Comparison of ENCODE assay signal across 8 cellular contexts in the genomic region with DNA sequence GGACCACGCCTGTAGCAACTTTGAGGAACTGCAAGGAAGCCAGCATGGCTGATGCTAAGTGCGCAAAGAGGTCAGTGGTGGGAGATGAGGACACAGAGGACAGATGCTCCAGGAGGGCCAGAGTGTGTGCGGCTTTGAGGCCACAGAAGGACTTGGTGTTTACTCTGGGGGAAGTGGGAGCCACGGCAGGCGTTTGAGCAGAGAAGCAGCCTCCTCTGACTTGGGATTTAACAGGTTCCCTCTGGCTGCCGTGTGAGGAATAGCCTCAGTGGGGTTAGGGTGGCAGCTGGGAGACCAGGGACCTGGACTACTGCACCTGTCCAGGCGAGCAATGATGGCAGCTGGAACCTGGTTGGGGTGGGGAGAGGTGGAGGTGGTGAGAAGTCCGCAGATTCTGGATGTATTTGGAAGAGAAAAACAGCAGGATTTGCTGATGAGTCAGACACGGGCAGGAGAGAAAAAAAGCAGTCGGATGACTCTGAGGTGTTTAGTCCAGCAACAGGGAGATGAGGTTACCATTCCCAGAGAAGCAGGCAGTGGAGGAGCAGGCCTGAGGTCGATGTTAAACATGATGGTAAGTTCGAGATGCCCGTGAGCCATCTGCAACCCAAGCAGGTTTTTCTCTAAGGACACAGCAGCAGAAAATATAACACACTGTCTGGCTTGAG.
DNase-seq lines count a peak whose midpoint lies in the region; ATAC-seq and TF ChIP-seq lines count a peak whose summit lies in the region.

No MANE protein-coding gene starts in this region.

- H3K9ac ChIP-seq in endodermal cell (ENCODE audit: extremely low read depth, low read length, poor library complexity, severe bottlenecking) = no peak overlapping the region

- DNase-seq in DMS 273 treated with DMSO at 0.1 percent for 48 hours (lab: John Stamatoyannopoulos, UW) = peak; percentile 60
- peak; percentile 75 for DNase-seq in NCI-H226
- DNase-seq in endodermal cell = no peak
- DNase-seq in progenitor cell of endocrine pancreas (ENCODE audit: low spot score, unreplicated experiment) = no peak
- no peak for DNase-seq in epidermal melanocyte (ENCODE audit: insufficient read length, low spot score)
- no peak for DNase-seq in stimulated activated CD8-positive, alpha-beta memory T cell treated with anti-CD3 and anti-CD28 coated beads, Interleukin-4, amount 100 ng/mL, for 48 hours

- TF ChIP-seq CTCF in endodermal cell (conservative IDR thresholded peaks at IDR 0.05) = peak; percentile 57
- TF ChIP-seq CTCF in progenitor cell of endocrine pancreas (IDR thresholded peaks at IDR 0.05; ENCODE audit: unreplicated experiment) = no peak

- no peak overlapping the region for H3K4me3 ChIP-seq in endodermal cell (ENCODE audit: low read length)

- no peaks in the 10 kb centered on the region for H3K9me3 ChIP-seq in endodermal cell (ENCODE audit: control insufficient read depth, low read length)

- H3K27ac ChIP-seq in endodermal cell (ENCODE audit: low read depth, low read length) = peak overlapping the region; percentile 31

- no peak overlapping the region for H3K4me3 Mint-ChIP-seq in endodermal cell
- no peak overlapping the region for H3K4me3 Mint-ChIP-seq in progenitor cell of endocrine pancreas (ENCODE audit: low read depth)

- H3K27me3 ChIP-seq in endodermal cell (ENCODE audit: control insufficient read depth, insufficient read depth, low read length, poor library complexity, severe bottlenecking) = no peaks in the 10 kb centered on the region

- no peaks in the 10 kb centered on the region for H3K36me3 ChIP-seq in endodermal cell (ENCODE audit: control insufficient read depth, insufficient read depth, low read length)

- ATAC-seq in HG02981 (IDR thresholded peaks at IDR 0.05; ENCODE audit: unreplicated experiment) (no peak), GM18858 (IDR thresholded peaks at IDR 0.05; ENCODE audit: unreplicated experiment) (no peak)

- H3K36me3 Mint-ChIP-seq in endodermal cell (ENCODE audit: low read depth) (no peaks in the 10 kb centered on the region), progenitor cell of endocrine pancreas (ENCODE audit: insufficient read depth) (no peaks in the 10 kb centered on the region)

- no peaks in the 10 kb centered on the region for H3K4me1 ChIP-seq in endodermal cell (ENCODE audit: control insufficient read depth, insufficient read depth, low read length)

- peaks cover 5% of the 10 kb centered on the region for H3K9me3 Mint-ChIP-seq in endodermal cell
- H3K9me3 Mint-ChIP-seq in progenitor cell of endocrine pancreas (ENCODE audit: low read depth) = no peaks in the 10 kb centered on the region

- H3K27ac Mint-ChIP-seq in endodermal cell (no peak overlapping the region), progenitor cell of endocrine pancreas (peak overlapping the region; percentile 61)

- WGBS in endodermal cell (ENCODE audit: insufficient coverage in 1 of 2, insufficient read length in 1 of 2), 2 experiments = 83 to 84% methylated on average over 9 to 13 of the region's 13 CpGs

- no peaks in the 10 kb centered on the region for H3K27me3 Mint-ChIP-seq in endodermal cell (ENCODE audit: insufficient read depth)
- H3K27me3 Mint-ChIP-seq in progenitor cell of endocrine pancreas = peaks cover 15% of the 10 kb centered on the region

- peaks cover 4% of the 10 kb centered on the region for H3K4me1 Mint-ChIP-seq in endodermal cell
- H3K4me1 Mint-ChIP-seq in progenitor cell of endocrine pancreas (ENCODE audit: low read depth) = peaks cover 7% of the 10 kb centered on the region

Comparison
In these comparisons a context has a peak if more than half of its experiments do, and no peak if none do; other contexts are left out.
1. DNase-seq: peak in DMS 273 treated with DMSO at 0.1 percent for 48 hours (single experiment) and NCI-H226 (single experiment); none in endodermal cell (single experiment), progenitor cell of endocrine pancreas (single experiment), epidermal melanocyte (single experiment) and stimulated activated CD8-positive, alpha-beta memory T cell treated with anti-CD3 and anti-CD28 coated beads, Interleukin-4, amount 100 ng/mL, for 48 hours (single experiment).